In the genomic region with DNA sequence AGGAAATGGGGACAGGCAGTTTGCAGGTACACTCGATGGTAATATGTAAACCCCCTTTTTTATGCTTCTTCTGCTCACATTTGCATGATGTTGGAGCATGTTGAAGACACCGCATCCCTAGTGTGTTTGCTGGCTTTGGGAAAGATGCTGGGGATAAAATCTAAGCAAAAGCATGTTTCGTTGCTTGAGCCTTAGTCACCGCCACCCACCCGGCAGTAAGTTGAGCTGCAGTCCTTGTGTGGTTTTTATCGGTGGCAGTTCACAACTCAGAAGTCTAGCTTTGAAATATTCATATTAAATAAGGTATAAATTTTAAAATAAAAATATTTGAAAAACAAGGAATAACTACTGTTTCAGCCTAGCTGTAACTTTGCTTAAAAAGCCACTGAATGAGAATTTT, we compare ENCODE assay signal across 32 cellular contexts. TPM values are rescaled to one million over a fixed set of nuclear protein-coding genes. Genes with fewer than 3 reads are reported as not detected.
"Had no signal": no experiment of that assay in that cellular context is flagged by ENCODE, and none has a peak within 500 bp of the region (broad histone marks: within the 10 kb centered on the region; RNA-seq: fewer than 3 reads in every experiment).

No MANE protein-coding gene starts in this region.

- ATAC-seq: esophagus mucosa; heart right ventricle; left lobe of liver; lower lobe of right lung; naive thymus-derived CD8-positive, alpha-beta T cell; right cardiac atrium; stimulated activated naive CD8-positive, alpha-beta T cell treated with anti-CD3 and anti-CD28 coated beads, Interleukin-15, Interleukin-2, amounts not matched to agents 100 U/mL and 50 U/mL, for 24 hours had no signal

- H3K27me3 ChIP-seq: adrenal gland, brain microvascular endothelial cell, heart right ventricle, neural progenitor cell, testis, transverse colon had no signal

- H3K27ac Mint-ChIP-seq: activated naive CD4-positive, alpha-beta T cell treated with anti-CD3 and anti-CD28 coated beads for 36 hours; activated naive CD8-positive, alpha-beta T cell treated with anti-CD3 and anti-CD28 coated beads for 36 hours; activated T-helper 1 cell treated with anti-CD3 and anti-CD28 coated beads, Interleukin-12 subunit alpha, Interleukin-12 subunit beta, Interleukin-2, Interleukin-4 antibody, amounts not matched to agents 30 ng/mL and 10 ng/mL and 1 ng/mL, durations not matched to agents 14 hours and 24 hours and 36 hours; naive thymus-derived CD8-positive, alpha-beta T cell; neural progenitor cell had no signal

- H3K27ac ChIP-seq: adrenal gland, brain microvascular endothelial cell, coronary artery, heart right ventricle, lower lobe of right lung, neural progenitor cell, skin epidermis, testis, transverse colon, VCaP had no signal

- H2AFZ ChIP-seq: neural progenitor cell had no signal

- H3K4me2 ChIP-seq: neural progenitor cell had no signal

- H3K4me3 Mint-ChIP-seq: activated naive CD4-positive, alpha-beta T cell treated with anti-CD3 and anti-CD28 coated beads for 36 hours; activated naive CD8-positive, alpha-beta T cell treated with anti-CD3 and anti-CD28 coated beads for 36 hours; activated T-helper 1 cell treated with anti-CD3 and anti-CD28 coated beads, Interleukin-12 subunit alpha, Interleukin-12 subunit beta, Interleukin-2, Interleukin-4 antibody, amounts not matched to agents 30 ng/mL and 10 ng/mL and 1 ng/mL, durations not matched to agents 14 hours and 24 hours and 36 hours; naive thymus-derived CD8-positive, alpha-beta T cell; neural progenitor cell had no signal

- H3K36me3 Mint-ChIP-seq: activated naive CD8-positive, alpha-beta T cell treated with anti-CD3 and anti-CD28 coated beads for 36 hours; naive thymus-derived CD8-positive, alpha-beta T cell had no signal

- H3K9me3 ChIP-seq: adrenal gland, heart right ventricle, lower lobe of right lung, testis, transverse colon had no signal

- FAIRE-seq: endothelial cell of umbilical vein, urothelium cell line had no signal

- H3K9ac ChIP-seq: neural progenitor cell had no signal

- H3K36me3 ChIP-seq: brain microvascular endothelial cell, neural progenitor cell had no signal

- H3K4me3 ChIP-seq: adrenal gland, coronary artery, heart right ventricle, lower lobe of right lung, neural progenitor cell, skin epidermis, testis, transverse colon had no signal

- H3K9me3 Mint-ChIP-seq: activated naive CD4-positive, alpha-beta T cell treated with anti-CD3 and anti-CD28 coated beads for 36 hours; activated naive CD8-positive, alpha-beta T cell treated with anti-CD3 and anti-CD28 coated beads for 36 hours; activated T-helper 1 cell treated with anti-CD3 and anti-CD28 coated beads, Interleukin-12 subunit alpha, Interleukin-12 subunit beta, Interleukin-2, Interleukin-4 antibody, amounts not matched to agents 30 ng/mL and 10 ng/mL and 1 ng/mL, durations not matched to agents 14 hours and 24 hours and 36 hours; naive thymus-derived CD8-positive, alpha-beta T cell; neural progenitor cell had no signal

- DNase-seq: activated CD4-positive, alpha-beta T cell treated with anti-CD3 and anti-CD28 coated beads for 48 hours; activated CD4-positive, alpha-beta T cell treated with anti-CD3 and anti-CD28 coated beads, Interleukin-2, amount 50 U/mL, for 48 hours; activated CD8-positive, alpha-beta memory T cell treated with anti-CD3 and anti-CD28 coated beads, Interleukin-2, amount 50 U/mL, for 4 hours; activated effector memory CD4-positive, alpha-beta T cell treated with anti-CD3 and anti-CD28 coated beads, Interleukin-2, amount 50 U/mL, for 16 hours; activated naive CD4-positive, alpha-beta T cell treated with anti-CD3 and anti-CD28 coated beads for 36 hours; activated naive CD8-positive, alpha-beta T cell treated with anti-CD3 and anti-CD28 coated beads for 36 hours; activated T-cell treated with anti-CD3 and anti-CD28 coated beads, Interleukin-2, amount 50 U/mL, for 1 hour; adrenal gland; aorta; brain microvascular endothelial cell; foreskin melanocyte; heart right ventricle; lower lobe of right lung; mesenchymal stem cell; naive thymus-derived CD8-positive, alpha-beta T cell; occipital lobe; right cardiac atrium; stimulated activated CD4-positive, alpha-beta T cell treated with anti-CD3 and anti-CD28 coated beads, Interleukin-12 subunit alpha, Interleukin-12 subunit beta, amount 100 ng/mL, for 4 hours; stimulated activated CD4-positive, alpha-beta T cell treated with anti-CD3 and anti-CD28 coated beads, Interleukin-4, amount 100 ng/mL, for 1 hour; stimulated activated naive CD8-positive, alpha-beta T cell treated with anti-CD3 and anti-CD28 coated beads, Interleukin-15, Interleukin-2, amounts not matched to agents 100 U/mL and 50 U/mL, for 24 hours; testis; transverse colon had no signal

- H3K4me1 ChIP-seq: adrenal gland, heart right ventricle, lower lobe of right lung, neural progenitor cell, testis, transverse colon had no signal

RNA-seq across cellular contexts. Expression of a gene that starts 21.7 kb away (rescaled TPM):
- total RNA-seq: cardiac septum; left lobe of liver; naive thymus-derived CD8-positive, alpha-beta T cell had no signal
- polyA plus RNA-seq: naive thymus-derived CD8-positive, alpha-beta T cell had no signal
